18 cellular contexts compared by ENCODE assay signal in genomic region chr1:87174726-87175237, GRCh38.
DNase-seq lines count a peak whose midpoint lies in the region; ATAC-seq, FAIRE-seq and TF ChIP-seq lines count a peak whose summit lies in the region.
"Had no signal": no experiment of that assay in that cellular context is flagged by ENCODE, and none has a peak within 500 bp of the region (broad histone marks: within the 10 kb centered on the region; RNA-seq: fewer than 3 reads in every experiment).

No MANE protein-coding gene starts in this region.

- H3K9me1 ChIP-seq in keratinocyte (ENCODE audit: control insufficient read depth, extremely low read depth, insufficient read depth, low read length): no peaks in the 10 kb centered on the region

- TF ChIP-seq EP300 in suprapubic skin (IDR thresholded peaks at IDR 0.05): no peak

- peaks cover 2% of the 10 kb centered on the region for H3K4me1 ChIP-seq in keratinocyte (ENCODE audit: control insufficient read depth, extremely low read depth, insufficient read depth, low read length)
- H3K4me1 ChIP-seq in suprapubic skin: no peaks in the 10 kb centered on the region
- H3K4me1 ChIP-seq: HAP-1 had no signal

- CTCF ChIA-PET in RWPE1 (lab: Yijun Ruan, JAX): interaction anchor here (0.5 kb wide), 1 partner anchor 83 kb away, joined by 3 read pairs; no protein-coding TSS in a partner anchor

- no peaks in the 10 kb centered on the region for H3K79me2 ChIP-seq in keratinocyte (ENCODE audit: control insufficient read depth, insufficient read depth, low read length)

- no peak for TF ChIP-seq CTCF in RWPE1 (conservative IDR thresholded peaks at IDR 0.05; ENCODE audit: low read depth)
- no peak for TF ChIP-seq CTCF in keratinocyte (optimal IDR thresholded peaks at IDR 0.05 in 1 of 3, IDR thresholded peaks at IDR 0.05 in 1 of 3, conservative IDR thresholded peaks at IDR 0.05 in 1 of 3; ENCODE audit: extremely low read depth in 1 of 3, insufficient read depth in 2 of 3, low read length in 3 of 3)
- TF ChIP-seq CTCF in suprapubic skin (IDR thresholded peaks at IDR 0.05): no peak
- no peak for TF ChIP-seq CTCF in brain microvascular endothelial cell (IDR thresholded peaks at IDR 0.05; ENCODE audit: low read depth, low read length, missing control alignments)

- H3K4me3 ChIP-seq in keratinocyte (ENCODE audit: control insufficient read depth in 2 of 3, extremely low read depth in 1 of 3, insufficient read depth in 2 of 3, low read depth in 1 of 3, low read length in 3 of 3): no peak overlapping the region
- H3K4me3 ChIP-seq in suprapubic skin: no peak overlapping the region
- no peak overlapping the region for H3K4me3 ChIP-seq in brain microvascular endothelial cell (ENCODE audit: low read depth, low read length)
- H3K4me3 ChIP-seq: BLaER1, HAP-1, PC-9 had no signal

- dilution Hi-C loops in keratinocyte (cut with MboI; ENCODE audit: extremely low pct_ligation_motif_present, low sequenced_read_pairs): no loop called here

- no peaks in the 10 kb centered on the region for H3K36me3 ChIP-seq in keratinocyte (ENCODE audit: control insufficient read depth in 2 of 2, extremely low read depth in 1 of 2, insufficient read depth in 2 of 2, low read length in 2 of 2)
- H3K36me3 ChIP-seq in suprapubic skin: no peaks in the 10 kb centered on the region
- no peaks in the 10 kb centered on the region for H3K36me3 ChIP-seq in brain microvascular endothelial cell (replicated peaks)
- H3K36me3 ChIP-seq: BLaER1, HAP-1 had no signal

- H3K27ac ChIP-seq in RWPE1: no peak overlapping the region
- no peak overlapping the region for H3K27ac ChIP-seq in keratinocyte (ENCODE audit: control insufficient read depth, insufficient read depth, low read length)
- no peak overlapping the region for H3K27ac ChIP-seq in suprapubic skin
- H3K27ac ChIP-seq in brain microvascular endothelial cell: no peak overlapping the region
- H3K27ac ChIP-seq: 22Rv1, BLaER1, PC-9 had no signal

- H4K20me1 ChIP-seq in keratinocyte (ENCODE audit: control insufficient read depth, extremely low read depth, insufficient read depth, low read length): no peaks in the 10 kb centered on the region
- H4K20me1 ChIP-seq: BLaER1 had no signal

- no peak for ATAC-seq in GM18520 (IDR thresholded peaks at IDR 0.05; ENCODE audit: unreplicated experiment)
- ATAC-seq: HepG2, Right ventricle myocardium inferior had no signal

- no peak for TF ChIP-seq POLR2A in suprapubic skin (IDR thresholded peaks at IDR 0.05)

- no peak overlapping the region for H3K4me2 ChIP-seq in keratinocyte (ENCODE audit: control insufficient read depth, extremely low read depth, insufficient read depth, low read depth, low read length)
- H3K4me2 ChIP-seq: BLaER1, PC-9 had no signal

- in situ Hi-C loops in brain microvascular endothelial cell (cut with HindIII; ENCODE audit: low pct_ligation_motif_present, low sequenced_read_pairs): no loop called here

- no peak overlapping the region for H2AFZ ChIP-seq in keratinocyte (ENCODE audit: control insufficient read depth, low read length)
- H2AFZ ChIP-seq: PC-9 had no signal

- peak; percentile 81 for FAIRE-seq in keratinocyte (lab: Jason Lieb, UNC)
- FAIRE-seq: HepG2 had no signal

- 70% methylated on average over 2 of the region's 2 CpGs for WGBS in suprapubic skin

- no peaks in the 10 kb centered on the region for H3K27me3 ChIP-seq in keratinocyte (ENCODE audit: control insufficient read depth, extremely low read depth, insufficient read depth, low read length)
- no peaks in the 10 kb centered on the region for H3K27me3 ChIP-seq in suprapubic skin
- H3K27me3 ChIP-seq in brain microvascular endothelial cell (replicated peaks): no peaks in the 10 kb centered on the region
- H3K27me3 ChIP-seq: BLaER1 had no signal

- POLR2A ChIA-PET in RWPE1 (lab: Yijun Ruan, JAX; ENCODE audit: low non-redundant PET): no interaction called here

- DNase-seq in NCI-H1417 (lab: John Stamatoyannopoulos, UW) (peak in 2 of 3 experiments; percentile 3 to 38), NCI-H1417 treated with DMSO at 0.1 percent for 48 hours (lab: John Stamatoyannopoulos, UW) (no peak), RWPE1 (ENCODE audit: low spot score) (peak; percentile 13), keratinocyte (ENCODE audit: low read depth, low spot score) (no peak), renal cortical epithelial cell (ENCODE audit: low read depth) (peak; percentile 86), suprapubic skin (ENCODE audit: low spot score in 2 of 2) (no peak), brain microvascular endothelial cell (no peak)
- DNase-seq: CD8-positive, alpha-beta memory T cell; Karpas-422; NCI-H1105 treated with DMSO at 0.1 percent for 48 hours; NCI-H2029 treated with DMSO at 0.1 percent for 48 hours; PC-9 had no signal

- no peaks in the 10 kb centered on the region for H3K9me3 ChIP-seq in keratinocyte (ENCODE audit: control insufficient read depth, low read depth, low read length)
- no peaks in the 10 kb centered on the region for H3K9me3 ChIP-seq in suprapubic skin
- H3K9me3 ChIP-seq: BLaER1, HAP-1 had no signal

- no peak overlapping the region for H3K9ac ChIP-seq in keratinocyte (ENCODE audit: control insufficient read depth, extremely low read depth, insufficient read depth, low read length)
- H3K9ac ChIP-seq: BLaER1 had no signal

Comparison
In these comparisons a context has a peak if more than half of its experiments do, and no peak if none do; other contexts are left out.
1. DNase-seq: peak in NCI-H1417 (2 of 3), RWPE1 (single experiment) and renal cortical epithelial cell (single experiment); none in NCI-H1417 treated with DMSO at 0.1 percent for 48 hours (single experiment), keratinocyte (single experiment), suprapubic skin (0 of 2) and brain microvascular endothelial cell (single experiment).